22 cellular contexts compared by ENCODE assay signal in the genomic region with DNA sequence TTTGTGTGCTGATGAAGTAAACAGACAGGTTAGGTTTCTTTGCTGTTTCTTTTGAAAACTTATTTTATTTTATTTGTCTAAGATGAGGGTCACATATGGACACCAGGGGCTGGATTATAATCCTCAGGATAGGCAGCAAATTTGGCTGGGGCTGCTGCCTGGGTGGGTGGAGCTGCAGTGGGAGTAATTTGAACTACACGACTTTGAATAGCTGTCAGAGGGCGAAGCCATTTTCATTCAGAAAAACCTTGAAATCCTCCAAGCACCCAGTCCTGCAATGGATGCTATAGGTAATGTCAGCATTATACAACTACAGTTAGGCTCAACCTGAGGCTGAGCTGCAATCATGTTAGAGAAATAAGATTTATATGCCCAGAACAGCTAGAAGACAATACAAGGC. TPM values are rescaled to one million over a fixed set of nuclear protein-coding genes. Genes with fewer than 3 reads are reported as not detected.
DNase-seq lines count a peak whose midpoint lies in the region; ATAC-seq and TF ChIP-seq lines count a peak whose summit lies in the region.
"Had no signal": no experiment of that assay in that cellular context is flagged by ENCODE, and none has a peak within 500 bp of the region (broad histone marks: within the 10 kb centered on the region; RNA-seq: fewer than 3 reads in every experiment).

No MANE protein-coding gene starts in this region.

- H3K9me3 Mint-ChIP-seq in Calu3 (ENCODE audit: low read depth, unreplicated experiment) = no peaks in the 10 kb centered on the region
- no peaks in the 10 kb centered on the region for H3K9me3 Mint-ChIP-seq in stimulated activated memory B cell treated with anti-CD40 and anti-IgM and Interleukin-4, amounts not matched to agents 10 μg/mL and 1 μg/mL and 100 μg/mL, for 72 hours
- H3K9me3 Mint-ChIP-seq: activated T-helper 17 cell treated with anti-CD3 and anti-CD28 coated beads, Interleukin-2, amount 50 U/mL, for 72 hours; naive B cell had no signal

- no peak for TF ChIP-seq POLR2A in breast epithelium (IDR thresholded peaks at IDR 0.05)

- peak overlapping the region; percentile 6 for H3K4me3 Mint-ChIP-seq in Calu3 (ENCODE audit: low read depth, unreplicated experiment)
- no peak overlapping the region for H3K4me3 Mint-ChIP-seq in stimulated activated memory B cell treated with anti-CD40 and anti-IgM and Interleukin-4, amounts not matched to agents 10 μg/mL and 1 μg/mL and 100 μg/mL, for 72 hours
- H3K4me3 Mint-ChIP-seq: activated T-helper 17 cell treated with anti-CD3 and anti-CD28 coated beads, Interleukin-2, amount 50 U/mL, for 72 hours had no signal

- H3K27ac Mint-ChIP-seq in Calu3 (ENCODE audit: unreplicated experiment) = no peak overlapping the region
- peak overlapping the region; percentile 21 for H3K27ac Mint-ChIP-seq in stimulated activated memory B cell treated with anti-CD40 and anti-IgM and Interleukin-4, amounts not matched to agents 10 μg/mL and 1 μg/mL and 100 μg/mL, for 72 hours
- H3K27ac Mint-ChIP-seq: activated T-helper 17 cell treated with anti-CD3 and anti-CD28 coated beads, Interleukin-2, amount 50 U/mL, for 72 hours had no signal

- BruUV-seq in Calu3 (replicated peaks; lab: Mats Ljungman, UMichigan) = no TSS peak

- no peaks in the 10 kb centered on the region for H3K36me3 Mint-ChIP-seq in Calu3 (ENCODE audit: insufficient read depth, unreplicated experiment)
- H3K36me3 Mint-ChIP-seq in stimulated activated memory B cell treated with anti-CD40 and anti-IgM and Interleukin-4, amounts not matched to agents 10 μg/mL and 1 μg/mL and 100 μg/mL, for 72 hours = peaks cover 51% of the 10 kb centered on the region

- H3K9me3 ChIP-seq in breast epithelium = no peaks in the 10 kb centered on the region
- H3K9me3 ChIP-seq in mesodermal cell (ENCODE audit: control insufficient read depth, low read length) = no peaks in the 10 kb centered on the region
- H3K9me3 ChIP-seq: adrenal gland, SK-N-SH, upper lobe of right lung had no signal

- H3K27me3 ChIP-seq in breast epithelium = no peaks in the 10 kb centered on the region
- H3K27me3 ChIP-seq: adrenal gland, upper lobe of right lung had no signal

- H3K4me3 ChIP-seq in breast epithelium (peak overlapping the region in 2 of 3 donors; percentile 39 to 61), mesodermal cell (ENCODE audit: extremely low read depth, insufficient read depth, low read length, poor library complexity, severe bottlenecking) (no peak overlapping the region)
- H3K4me3 ChIP-seq: adrenal gland, upper lobe of right lung had no signal

- H3K36me3 ChIP-seq in breast epithelium = no peaks in the 10 kb centered on the region
- peaks cover 9% of the 10 kb centered on the region for H3K36me3 ChIP-seq in mesodermal cell (ENCODE audit: control insufficient read depth, insufficient read depth, low read length)
- H3K36me3 ChIP-seq: adrenal gland, upper lobe of right lung had no signal

- CTCF ChIA-PET in Calu3 (lab: Charles Lee) = no interaction called here

- no CpG with 5 or more reads among the region's 2 CpGs for WGBS in mesodermal cell (ENCODE audit: insufficient coverage in 2 of 2), 2 experiments

- H3K4me1 Mint-ChIP-seq in Calu3 (ENCODE audit: low read depth, unreplicated experiment) = peaks cover 13% of the 10 kb centered on the region
- H3K4me1 Mint-ChIP-seq in stimulated activated memory B cell treated with anti-CD40 and anti-IgM and Interleukin-4, amounts not matched to agents 10 μg/mL and 1 μg/mL and 100 μg/mL, for 72 hours = peaks cover 79% of the 10 kb centered on the region

- no peak for TF ChIP-seq CTCF in Calu3 (IDR thresholded peaks at IDR 0.05; ENCODE audit: unreplicated experiment)
- no peak for TF ChIP-seq CTCF in breast epithelium (IDR thresholded peaks at IDR 0.05)

- ATAC-seq in stimulated activated memory B cell treated with anti-CD40 and anti-IgM and Interleukin-4, amounts not matched to agents 10 μg/mL and 1 μg/mL and 100 μg/mL, for 72 hours = no peak
- ATAC-seq in HG03025 (IDR thresholded peaks at IDR 0.05; ENCODE audit: low FRiP score, unreplicated experiment) = no peak
- ATAC-seq in GM21717 (IDR thresholded peaks at IDR 0.05; ENCODE audit: unreplicated experiment) = no peak
- ATAC-seq: activated T-helper 17 cell treated with anti-CD3 and anti-CD28 coated beads, Interleukin-2, amount 50 U/mL, for 72 hours; HCT116 had no signal

- DNase-seq in Calu3 (no peak), breast epithelium (ENCODE audit: low spot score in 2 of 2) (no peak), NOMO-1 treated with DMSO at 0.1 percent for 48 hours (lab: John Stamatoyannopoulos, UW; ENCODE audit: unreplicated experiment) (no peak)
- no peak for DNase-seq in activated effector memory CD4-positive, alpha-beta T cell treated with anti-CD3 and anti-CD28 coated beads, Interleukin-2, amount 50 U/mL, for 16 hours
- DNase-seq: adrenal gland; COR-L47; glutamatergic neuron; MV-4-11; naive B cell; NCI-H2081; NCI-H524 treated with DMSO at 0.1 percent for 48 hours; OCI-M1; retina; SK-N-SH; stimulated activated CD4-positive, alpha-beta T cell treated with anti-CD3 and anti-CD28 coated beads, Interleukin-2, amount 100 ng/mL, for 48 hours; upper lobe of right lung had no signal

- intact Hi-C loops in Calu3 (cut with micrococcal nuclease; ENCODE audit: unreplicated experiment) = no loop called here
- intact Hi-C loops in breast epithelium (cut with DNase I; ENCODE audit: low total_unique reads) = no loop called here

- H3K4me1 ChIP-seq in breast epithelium (peaks cover 3 to 6% of the 10 kb centered on the region in 2 donors), mesodermal cell (ENCODE audit: control insufficient read depth, insufficient read depth, low read length, poor library complexity, severe bottlenecking) (peaks cover 50% of the 10 kb centered on the region)

- peak overlapping the region; percentile 80 to 83 for H3K27ac ChIP-seq in breast epithelium
- peak overlapping the region; percentile 51 for H3K27ac ChIP-seq in mesodermal cell (ENCODE audit: low read depth, low read length, severe bottlenecking)
- H3K27ac ChIP-seq: upper lobe of right lung had no signal

- H3K27me3 Mint-ChIP-seq in Calu3 (ENCODE audit: unreplicated experiment) = no peaks in the 10 kb centered on the region
- no peaks in the 10 kb centered on the region for H3K27me3 Mint-ChIP-seq in stimulated activated memory B cell treated with anti-CD40 and anti-IgM and Interleukin-4, amounts not matched to agents 10 μg/mL and 1 μg/mL and 100 μg/mL, for 72 hours
- H3K27me3 Mint-ChIP-seq: naive B cell had no signal

RNA-seq across cellular contexts. Expression of gene SETBP1, which starts 16.6 kb away (rescaled TPM):
- 5.3 and 6.0 TPM in 2 replicates for total RNA-seq in Calu3 (2022)
- 10 to 100 TPM; 26.2 to 40.1 (median 37.0) TPM for total RNA-seq in breast epithelium
- 10.7 TPM for polyA plus RNA-seq in mesodermal cell (2013, experiment 1 of 2)
- 8.6 TPM for polyA plus RNA-seq in mesodermal cell (2013, experiment 2 of 2)
